ENCODE assay signal across 8 cellular contexts in genomic region chr20:653590-654426, GRCh38. TPM values are rescaled to one million over a fixed set of nuclear protein-coding genes. Genes with fewer than 3 reads are reported as not detected.
DNase-seq lines count a peak whose midpoint lies in the region; ATAC-seq, FAIRE-seq and TF ChIP-seq lines count a peak whose summit lies in the region.

No MANE protein-coding gene starts in this region.

- intact Hi-C loops in mucosa of descending colon (cut with DNase I, micrococcal nuclease), result no loop called here

- ATAC-seq in A549 (no peak), mucosa of descending colon (peak; percentile 9), HG02981 (IDR thresholded peaks at IDR 0.05; ENCODE audit: unreplicated experiment) (no peak)

- FAIRE-seq in A549 (lab: Jason Lieb, UNC), result no peak

- DNase-seq in A549 (ENCODE audit: low read depth in 1 of 2, low spot score in 1 of 2) (peak in 1 of 2 experiments; percentile 52), cardiac fibroblast (ENCODE audit: low read depth in 2 of 2) (no peak), mucosa of descending colon (peak in 1 of 3 donors; percentile 24), NCI-H524 (lab: John Stamatoyannopoulos, UW) (no peak), GM13976 (ENCODE audit: low spot score) (no peak)
- no peak for DNase-seq in Jurkat, Clone E6-1 (ENCODE audit: low read depth, low spot score)
- no peak for DNase-seq in activated effector memory CD4-positive, alpha-beta T cell treated with Interleukin-2 at 50 U/mL for 16 hours

- TF ChIP-seq POLR2A in A549 (IDR thresholded peaks at IDR 0.05; ENCODE audit: low read length), result peak; percentile 76

- POLR2A ChIA-PET in A549 (lab: Yijun Ruan, JAX), result no interaction called here

- WGBS in A549 (ENCODE audit: missing lambda C conversion rate), result 19% methylated on average over 28 of the region's 31 CpGs

- peak overlapping the region; percentile 98 for H3K27ac ChIP-seq in A549

- H3K36me3 ChIP-seq in mucosa of descending colon (ENCODE audit: low read depth), result no peaks in the 10 kb centered on the region

- 0 out of 5 replicates have a peak, but pooled peaks of 1 of the 2 experiments have one; percentile 6 for TF ChIP-seq RAD21 in A549 (conservative IDR thresholded peaks at IDR 0.05 in 1 of 2, IDR thresholded peaks at IDR 0.05 in 1 of 2)

- peaks cover 34% of the 10 kb centered on the region for H3K4me1 ChIP-seq in A549
- peaks cover 17% of the 10 kb centered on the region for H3K4me1 ChIP-seq in mucosa of descending colon (ENCODE audit: low read depth)

- H3K4me2 ChIP-seq in A549, result peak overlapping the region; percentile 81

- CTCF ChIA-PET in A549 (lab: Yijun Ruan, JAX), result interaction anchor here (1.0 to 5.2 kb wide), 5 partner anchors 9 to 92 kb away, joined by 3 to 60 read pairs (median 4); no protein-coding TSS in a partner anchor

- TF ChIP-seq CTCF in A549 (IDR thresholded peaks at IDR 0.05), result 0 out of 3 replicates have a peak, but pooled peaks have one; percentile 14
- no peak for TF ChIP-seq CTCF in cardiac fibroblast (IDR thresholded peaks at IDR 0.05; ENCODE audit: low read depth, low read length)
- no peak for TF ChIP-seq CTCF in mucosa of descending colon (IDR thresholded peaks at IDR 0.05)
- TF ChIP-seq CTCF in GM13976 (IDR thresholded peaks at IDR 0.05; ENCODE audit: borderline replicate concordance, control extremely low read depth, extremely low read depth, insufficient read depth, missing control alignments), result no peak

- peak overlapping the region; percentile 87 for H3K4me3 ChIP-seq in A549
- H3K4me3 ChIP-seq in Jurkat, Clone E6-1 (ENCODE audit: low read length), result peak overlapping the region; percentile 55
- H3K4me3 ChIP-seq in cardiac fibroblast (replicated peaks in 1 of 2; ENCODE audit: low read depth in 2 of 2, low read length in 2 of 2), result peak overlapping the region; percentile 50 to 97
- H3K4me3 ChIP-seq in mucosa of descending colon, result no peak overlapping the region

- H3K9me3 ChIP-seq in A549 (no peaks in the 10 kb centered on the region), mucosa of descending colon (no peaks in the 10 kb centered on the region)

- in situ Hi-C loops in GM13976 (cut with MboI; ENCODE audit: low sequenced_read_pairs, unreplicated experiment), result no loop called here

- no peak for TF ChIP-seq EP300 in A549 (IDR thresholded peaks at IDR 0.05)

TF ChIP-seq in A549, 52 proteins besides CTCF, POLR2A, EP300 and RAD21 (continues in another document):
- TF ChIP-seq EHF (CRISPR knock-in tag; IDR thresholded peaks at IDR 0.05), result peak; percentile 72; the same call in 1 of the 2 replicates
- TF ChIP-seq USF2 (IDR thresholded peaks at IDR 0.05), result no peak; the same call in 1 of the 2 replicates
- no peak for TF ChIP-seq REST (IDR thresholded peaks at IDR 0.05)
- TF ChIP-seq KDM1A (IDR thresholded peaks at IDR 0.05; ENCODE audit: low read depth), result peak; percentile 99
- TF ChIP-seq ZSCAN20 (CRISPR knock-in tag; IDR thresholded peaks at IDR 0.05), result no peak
- peak; percentile 96 for TF ChIP-seq CHD4 (IDR thresholded peaks at IDR 0.05; ENCODE audit: borderline replicate concordance)
- TF ChIP-seq TFCP2L1 (CRISPR knock-in tag; IDR thresholded peaks at IDR 0.05), result no peak
- TF ChIP-seq JUN (IDR thresholded peaks at IDR 0.05), result no peak; a peak in 1 of 5 replicates
- TF ChIP-seq NPAS2 (CRISPR knock-in tag; IDR thresholded peaks at IDR 0.05; ENCODE audit: borderline replicate concordance), result no peak
- peak; percentile 36 for TF ChIP-seq MAFK (IDR thresholded peaks at IDR 0.05; ENCODE audit: partially characterized antibody)
- TF ChIP-seq FOSB (CRISPR knock-in tag; IDR thresholded peaks at IDR 0.05), result peak; percentile 75
- no peak for TF ChIP-seq KDM5A (IDR thresholded peaks at IDR 0.05)
- TF ChIP-seq HOXB5 (CRISPR knock-in tag; IDR thresholded peaks at IDR 0.05), result no peak; the same call in 1 of the 2 replicates
- TF ChIP-seq SMC3 (IDR thresholded peaks at IDR 0.05), result no peak
- TF ChIP-seq HES2 (IDR thresholded peaks at IDR 0.05), result no peak
- no peak for TF ChIP-seq NR3C1 (IDR thresholded peaks at IDR 0.05)
- TF ChIP-seq EHMT2 (IDR thresholded peaks at IDR 0.05; ENCODE audit: low read depth), result no peak
- TF ChIP-seq PBX3 (IDR thresholded peaks at IDR 0.05), result no peak; the same call in 1 of the 2 replicates
- no peak for TF ChIP-seq SREBF2 (IDR thresholded peaks at IDR 0.05)
- peak; percentile 71; the same call in 1 of the 2 replicates for TF ChIP-seq ZNF302 (CRISPR knock-in tag; IDR thresholded peaks at IDR 0.05)
- no peak for TF ChIP-seq ESRRA (IDR thresholded peaks at IDR 0.05; ENCODE audit: borderline replicate concordance, low read length)
- no peak for TF ChIP-seq RNF2 (IDR thresholded peaks at IDR 0.05; ENCODE audit: borderline replicate concordance, low read depth)

RNA-seq across cellular contexts. Expression of gene SRXN1, which starts 0.8 kb away (rescaled TPM):
- polyA plus RNA-seq in A549 (2011; rRNA removed), result 262 and 302 TPM in 2 replicates
- polyA plus RNA-seq in A549 (2012; cell fraction: cytosol; rRNA removed), result 197 and 269 TPM in 2 replicates
- polyA plus RNA-seq in A549 (2012; cell fraction: nucleus; rRNA removed), result 111 and 130 TPM in 2 replicates
- 170 to 213 TPM (median 183 TPM) in 3 replicates for polyA plus RNA-seq in A549 (2017; fragmentation: RNase III; extraction: RNeasy Plus Mini Kit Qiagen cat#74134 plus additional on column Dnase treatment)
- polyA minus RNA-seq in A549 (2011; rRNA and poly(A)+ RNA removed), result 187 and 193 TPM in 2 replicates
- polyA plus RNA-seq in Jurkat, Clone E6-1 (2012; ENCODE audit: insufficient read depth, insufficient read length), result 16.2 TPM
- total RNA-seq in mucosa of descending colon, result 10 to 100 TPM; 11.7 to 23.4 (median 18.9) TPM

RNA-seq across cellular contexts. Expression of gene SCRT2, which starts 21.8 kb away (rescaled TPM):
- polyA plus RNA-seq in A549 (2011; rRNA removed) (not detected in 2 replicates), A549 (2017; fragmentation: RNase III; extraction: RNeasy Plus Mini Kit Qiagen cat#74134 plus additional on column Dnase treatment) (not detected in 3 replicates)
- polyA plus RNA-seq in A549 (2012; cell fraction: cytosol; rRNA removed), result 0.01 TPM in 1 of 2 replicates, not detected in the other
- 0.02 TPM in 1 of 2 replicates, not detected in the other for polyA plus RNA-seq in A549 (2012; cell fraction: nucleus; rRNA removed)
- not detected in 2 replicates for polyA minus RNA-seq in A549 (2011; rRNA and poly(A)+ RNA removed)
- not detected for polyA plus RNA-seq in Jurkat, Clone E6-1 (2012; ENCODE audit: insufficient read depth, insufficient read length)
- total RNA-seq in mucosa of descending colon, result not detected

RNA-seq across cellular contexts. Expression of gene TCF15, which starts 43.7 kb away (rescaled TPM):
- polyA plus RNA-seq in A549 (2011; rRNA removed) (not detected in 2 replicates), A549 (2017; fragmentation: RNase III; extraction: RNeasy Plus Mini Kit Qiagen cat#74134 plus additional on column Dnase treatment) (not detected in 3 replicates)
- polyA plus RNA-seq in A549 (2012; cell fraction: cytosol; rRNA removed), result not detected in 2 replicates
- polyA plus RNA-seq in A549 (2012; cell fraction: nucleus; rRNA removed), result not detected in 2 replicates
- not detected in 2 replicates for polyA minus RNA-seq in A549 (2011; rRNA and poly(A)+ RNA removed)
- not detected for polyA plus RNA-seq in Jurkat, Clone E6-1 (2012; ENCODE audit: insufficient read depth, insufficient read length)
- total RNA-seq in mucosa of descending colon, result under 1 TPM in 1 of 3 donors, not detected in 2; 0.82 TPM
